18 cellular contexts compared by ENCODE assay signal in the genomic region with DNA sequence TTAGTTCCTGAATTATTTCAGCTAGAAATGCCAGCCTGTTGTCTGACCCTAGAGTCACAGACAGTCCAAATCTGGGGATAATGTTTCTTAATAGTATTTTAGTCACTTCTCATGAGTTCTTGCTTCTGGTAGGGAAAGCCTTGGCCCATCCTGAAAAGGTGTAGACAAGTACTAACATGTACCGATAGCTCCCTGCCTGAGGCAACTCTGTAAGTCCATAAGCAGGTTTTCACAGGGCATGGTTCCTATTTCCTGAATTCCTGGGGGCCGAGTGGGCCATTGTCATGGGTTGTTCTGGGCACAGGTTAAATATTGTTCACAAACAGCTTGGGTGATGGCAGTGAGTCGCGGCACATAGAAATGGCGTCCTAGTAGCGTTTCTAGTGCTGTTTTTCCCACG. TPM values are rescaled to one million over a fixed set of nuclear protein-coding genes. Genes with fewer than 3 reads are reported as not detected.
DNase-seq lines count a peak whose midpoint lies in the region; ATAC-seq and TF ChIP-seq lines count a peak whose summit lies in the region.
"Had no signal": no experiment of that assay in that cellular context is flagged by ENCODE, and none has a peak within 500 bp of the region (broad histone marks: within the 10 kb centered on the region; RNA-seq: fewer than 3 reads in every experiment).

No MANE protein-coding gene starts in this region.

- BruUV-seq in mammary epithelial cell (replicated peaks; lab: Mats Ljungman, UMichigan): no TSS peak
- BruUV-seq in MCF 10A (replicated peaks; lab: Mats Ljungman, UMichigan): no TSS peak

- 84% methylated on average over 7 of the region's 7 CpGs for WGBS in mammary epithelial cell (ENCODE audit: low coverage, missing lambda C conversion rate)

- H3K79me2 ChIP-seq in mammary epithelial cell (ENCODE audit: insufficient read depth, low read length): peaks cover 1% of the 10 kb centered on the region

- no peak overlapping the region for H3K27ac Mint-ChIP-seq in MCF 10A (ENCODE audit: low read depth, unreplicated experiment)
- H3K27ac Mint-ChIP-seq: B cell; CD4-positive, CD25-positive, alpha-beta regulatory T cell; CD8-positive, alpha-beta T cell; HFFc6 had no signal

- H3K4me3 ChIP-seq in mammary epithelial cell (replicated peaks in 1 of 3; ENCODE audit: insufficient read depth in 1 of 3, low read depth in 2 of 3, low read length in 3 of 3) (no peak overlapping the region), subcutaneous abdominal adipose tissue (ENCODE audit: low read depth in 1 of 5, low read length in 5 of 5) (no peak overlapping the region)
- H3K4me3 ChIP-seq: BLaER1, HAP-1 had no signal

- H2AFZ ChIP-seq in mammary epithelial cell (ENCODE audit: low read depth, low read length): no peak overlapping the region

- peak; percentile 33 for DNase-seq in mammary epithelial cell
- DNase-seq in MCF 10A (ENCODE audit: unreplicated experiment): no peak
- no peak for DNase-seq in NCI-H1048 (lab: John Stamatoyannopoulos, UW)
- no peak for DNase-seq in effector CD4-positive, alpha-beta T cell
- DNase-seq: Caco-2; CD4-positive, CD25-positive, alpha-beta regulatory T cell; CD8-positive, alpha-beta T cell; DMS153; DND-41; GOT3; HFFc6 had no signal

- H3K4me2 ChIP-seq in mammary epithelial cell (ENCODE audit: insufficient read depth, low read depth, low read length): no peak overlapping the region
- H3K4me2 ChIP-seq: BLaER1 had no signal

- no peaks in the 10 kb centered on the region for H3K27me3 Mint-ChIP-seq in MCF 10A (ENCODE audit: insufficient read depth, unreplicated experiment)
- H3K27me3 Mint-ChIP-seq: B cell; CD4-positive, CD25-positive, alpha-beta regulatory T cell had no signal

- intact Hi-C loops in mammary epithelial cell (cut with micrococcal nuclease) (no loop called here), MCF 10A (cut with micrococcal nuclease) (no loop called here)

- H3K36me3 ChIP-seq in mammary epithelial cell (ENCODE audit: insufficient read depth, low read length) (peaks cover 4% of the 10 kb centered on the region), subcutaneous abdominal adipose tissue (ENCODE audit: control insufficient read depth in 5 of 5, insufficient read depth in 5 of 5, low read length in 5 of 5) (peaks cover 11 to 53% (median 24%) of the 10 kb centered on the region in 5 donors)
- H3K36me3 ChIP-seq: HAP-1 had no signal

- H3K4me1 Mint-ChIP-seq in MCF 10A (ENCODE audit: insufficient read depth, unreplicated experiment): no peaks in the 10 kb centered on the region

- peak; percentile 70 for ATAC-seq in esophagus mucosa
- ATAC-seq: CD8-positive, alpha-beta T cell had no signal

- dilution Hi-C loops in mammary epithelial cell (cut with HindIII; ENCODE audit: low sequenced_read_pairs): no loop called here

- H3K27me3 ChIP-seq in mammary epithelial cell (ENCODE audit: insufficient read depth, low read length) (no peaks in the 10 kb centered on the region), subcutaneous abdominal adipose tissue (ENCODE audit: control insufficient read depth in 5 of 5, insufficient read depth in 4 of 5, low read length in 5 of 5) (no peaks in the 10 kb centered on the region)
- H3K27me3 ChIP-seq: BLaER1 had no signal

- peaks cover 60% of the 10 kb centered on the region for H3K9me3 ChIP-seq in mammary epithelial cell (replicated peaks; ENCODE audit: insufficient read depth, low read length)
- H3K9me3 ChIP-seq in subcutaneous abdominal adipose tissue (ENCODE audit: control insufficient read depth in 5 of 5, low read length in 5 of 5): peaks cover 0 to 37% (median 12%) of the 10 kb centered on the region in 5 donors

- H3K27ac ChIP-seq in mammary epithelial cell (ENCODE audit: insufficient read depth, low read depth, low read length) (no peak overlapping the region), subcutaneous abdominal adipose tissue (ENCODE audit: low read depth, low read length) (peak overlapping the region; percentile 9)
- H3K27ac ChIP-seq: 22Rv1, BLaER1, C4-2B had no signal

- H3K9ac ChIP-seq in mammary epithelial cell (ENCODE audit: insufficient read depth, low read length): no peak overlapping the region
- no peak overlapping the region for H3K9ac ChIP-seq in subcutaneous abdominal adipose tissue (ENCODE audit: low read length in 5 of 5)
- H3K9ac ChIP-seq: BLaER1 had no signal

- no peak for TF ChIP-seq CTCF in mammary epithelial cell (conservative IDR thresholded peaks at IDR 0.05 in 1 of 2, IDR thresholded peaks at IDR 0.05 in 1 of 2; ENCODE audit: extremely low read depth in 1 of 2, insufficient read depth in 1 of 2, low read depth in 1 of 2, low read length in 2 of 2)
- TF ChIP-seq CTCF in MCF 10A (IDR thresholded peaks at IDR 0.05; ENCODE audit: unreplicated experiment): no peak

- H3K4me3 Mint-ChIP-seq in MCF 10A (ENCODE audit: unreplicated experiment): no peak overlapping the region
- H3K4me3 Mint-ChIP-seq: B cell; CD4-positive, CD25-positive, alpha-beta regulatory T cell; CD8-positive, alpha-beta T cell; HFFc6 had no signal

- H3K4me1 ChIP-seq in mammary epithelial cell (ENCODE audit: insufficient read depth, low read length) (peaks cover 5% of the 10 kb centered on the region), subcutaneous abdominal adipose tissue (ENCODE audit: control insufficient read depth in 5 of 5, insufficient read depth in 5 of 5, low read length in 5 of 5) (peaks cover 0 to 59% (median 39%) of the 10 kb centered on the region in 5 donors)
- H3K4me1 ChIP-seq: BLaER1, HAP-1 had no signal

- CTCF ChIA-PET in mammary epithelial cell (lab: Charles Lee; ENCODE audit: low non-redundant PET): no interaction called here
- CTCF ChIA-PET in MCF 10A (lab: Yijun Ruan, JAX): interaction anchor here (1.2 kb wide), 1 partner anchor 42 kb away, joined by 3 read pairs; no protein-coding TSS in a partner anchor

- peaks cover 40% of the 10 kb centered on the region for H3K9me3 Mint-ChIP-seq in MCF 10A (ENCODE audit: unreplicated experiment)

- no peaks in the 10 kb centered on the region for H4K20me1 ChIP-seq in mammary epithelial cell (ENCODE audit: insufficient read depth, low read length)

- H3K36me3 Mint-ChIP-seq in MCF 10A (ENCODE audit: insufficient read depth, unreplicated experiment): peaks cover 16% of the 10 kb centered on the region

- in situ Hi-C loops in mammary epithelial cell (cut with MboI; ENCODE audit: low sequenced_read_pairs in 2 of 2): no loop called here

- POLR2A ChIA-PET in MCF 10A (lab: Yijun Ruan, JAX): interaction anchor here (0.6 kb wide), 1 partner anchor 273 kb away, joined by 3 read pairs; no protein-coding TSS in a partner anchor

RNA-seq across cellular contexts. Expression of a gene that starts 3.1 kb away (rescaled TPM):
- total RNA-seq in mammary epithelial cell (1 to 10 TPM; 2.6 to 6.2 TPM), MCF 10A (2022) (3.2 and 4.8 TPM in 2 replicates), esophagus mucosa (10.7 TPM)
- polyA plus RNA-seq in mammary epithelial cell: 0.50 TPM
- polyA minus RNA-seq in mammary epithelial cell: 1.5 TPM

RNA-seq across cellular contexts. Expression of a gene that starts 12.6 kb away (rescaled TPM):
- 10 to 100 TPM in 1 of 2 donors, 1 to 10 TPM in 1; 5.5 to 12.0 TPM for total RNA-seq in mammary epithelial cell
- 1.4 TPM for polyA plus RNA-seq in mammary epithelial cell
- 4.2 TPM for polyA minus RNA-seq in mammary epithelial cell
- 7.6 and 11.2 TPM in 2 replicates for total RNA-seq in MCF 10A (2022)
- total RNA-seq in esophagus mucosa: 17.3 TPM
